In the genomic region with DNA sequence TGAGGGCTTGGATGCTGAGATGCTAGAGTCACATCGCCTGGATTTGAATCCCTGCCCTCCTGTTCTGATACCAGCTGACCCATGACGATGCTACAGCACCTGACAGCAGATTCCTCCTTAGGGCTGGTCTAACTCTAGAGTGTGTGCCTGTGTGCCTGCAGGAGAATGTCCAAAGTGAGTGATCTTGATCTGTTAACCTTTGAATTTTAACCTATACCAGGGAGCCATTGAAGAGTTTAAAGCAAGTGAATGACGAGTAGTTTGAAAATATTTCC, we compare ENCODE assay signal across 14 cellular contexts.
DNase-seq lines count a peak whose midpoint lies in the region; ATAC-seq, FAIRE-seq and TF ChIP-seq lines count a peak whose summit lies in the region.
"Had no signal": no experiment of that assay in that cellular context is flagged by ENCODE, and none has a peak within 500 bp of the region (broad histone marks: within the 10 kb centered on the region; RNA-seq: fewer than 3 reads in every experiment).

No MANE protein-coding gene starts in this region.

- CTCF ChIA-PET in activated CD4-positive, alpha-beta T cell treated with anti-CD3 and anti-CD28 coated beads for 36 hours (lab: Charles Lee): interaction anchor here (0.6 to 3.7 kb wide), 9 partner anchors 9 to 612 kb away, joined by 3 to 26 read pairs (median 4); no protein-coding TSS in a partner anchor

- TF ChIP-seq CTCF in choroid plexus epithelial cell (conservative IDR thresholded peaks at IDR 0.05; ENCODE audit: low read depth, low read length) (no peak), mesothelial cell of epicardium (IDR thresholded peaks at IDR 0.05; ENCODE audit: unreplicated experiment) (no peak), kidney (IDR thresholded peaks at IDR 0.05; ENCODE audit: borderline replicate concordance, extremely low read depth, insufficient read depth) (no peak)

- intact Hi-C loops in activated CD4-positive, alpha-beta T cell treated with anti-CD3 and anti-CD28 coated beads for 36 hours (cut with DNase I, micrococcal nuclease): loop anchor here (1.0 to 5.0 kb wide), 9 partner anchors 66 to 718 kb away; no protein-coding TSS in a partner anchor
- intact Hi-C loops in kidney (cut with DNase I): no loop called here

- H3K27me3 Mint-ChIP-seq in activated CD4-positive, alpha-beta T cell treated with anti-CD3 and anti-CD28 coated beads for 36 hours: no peaks in the 10 kb centered on the region
- H3K27me3 Mint-ChIP-seq in mesothelial cell of epicardium (ENCODE audit: low read depth): no peaks in the 10 kb centered on the region

- H3K36me3 ChIP-seq in kidney (ENCODE audit: control insufficient read depth in 1 of 2, insufficient read depth in 2 of 2, low read length in 2 of 2): peaks cover 9 to 12% of the 10 kb centered on the region in 2 donors

- H3K9me3 Mint-ChIP-seq in activated CD4-positive, alpha-beta T cell treated with anti-CD3 and anti-CD28 coated beads for 36 hours (ENCODE audit: low read depth): no peaks in the 10 kb centered on the region
- H3K9me3 Mint-ChIP-seq in mesothelial cell of epicardium: no peaks in the 10 kb centered on the region
- H3K9me3 Mint-ChIP-seq: activated T-helper 2 cell treated with anti-CD3 and anti-CD28 coated beads, Interferon-gamma antibody, Interleukin-2, Interleukin-4, amounts not matched to agents 10 μg/mL and 5 μg/mL and 100 μg/mL, durations not matched to agents 14 hours and 24 hours and 36 hours had no signal

- H3K4me3 ChIP-seq in choroid plexus epithelial cell (ENCODE audit: low read depth, low read length) (no peak overlapping the region), kidney (ENCODE audit: low read length in 2 of 2) (no peak overlapping the region)
- H3K4me3 ChIP-seq: HAP-1, PC-9 had no signal

- peak overlapping the region; percentile 0 for H3K27ac Mint-ChIP-seq in activated CD4-positive, alpha-beta T cell treated with anti-CD3 and anti-CD28 coated beads for 36 hours
- peak overlapping the region; percentile 3 for H3K27ac Mint-ChIP-seq in mesothelial cell of epicardium

- peaks cover 14% of the 10 kb centered on the region for H3K4me1 Mint-ChIP-seq in activated CD4-positive, alpha-beta T cell treated with anti-CD3 and anti-CD28 coated beads for 36 hours
- H3K4me1 Mint-ChIP-seq in mesothelial cell of epicardium: peaks cover 24% of the 10 kb centered on the region

- H3K36me3 Mint-ChIP-seq in activated CD4-positive, alpha-beta T cell treated with anti-CD3 and anti-CD28 coated beads for 36 hours (ENCODE audit: low read depth): peaks cover 12% of the 10 kb centered on the region
- peaks cover 10% of the 10 kb centered on the region for H3K36me3 Mint-ChIP-seq in mesothelial cell of epicardium

- no peak for FAIRE-seq in kidney (lab: Jason Lieb, UNC)
- FAIRE-seq: TTC549 had no signal

- no peaks in the 10 kb centered on the region for H3K9me3 ChIP-seq in kidney (ENCODE audit: control insufficient read depth in 1 of 2, low read length in 2 of 2)
- H3K9me3 ChIP-seq: HAP-1 had no signal

- peak overlapping the region; percentile 30 for H3K27ac ChIP-seq in temporal lobe (ENCODE audit: low read depth, low read length)
- H3K27ac ChIP-seq in kidney (ENCODE audit: low read depth in 2 of 2, low read length in 2 of 2): peak overlapping the region in 1 of 2 donors; percentile 56
- H3K27ac ChIP-seq: PC-9 had no signal

- peaks cover 0 to 15% of the 10 kb centered on the region in 2 donors for H3K4me1 ChIP-seq in kidney (ENCODE audit: control insufficient read depth in 1 of 2, insufficient read depth in 1 of 2, low read depth in 1 of 2, low read length in 2 of 2)
- H3K4me1 ChIP-seq: HAP-1 had no signal

- POLR2A ChIA-PET in activated CD4-positive, alpha-beta T cell treated with anti-CD3 and anti-CD28 coated beads for 36 hours (lab: Charles Lee): no interaction called here

- H3K4me3 Mint-ChIP-seq in activated CD4-positive, alpha-beta T cell treated with anti-CD3 and anti-CD28 coated beads for 36 hours: peak overlapping the region; percentile 75
- peak overlapping the region; percentile 2 for H3K4me3 Mint-ChIP-seq in mesothelial cell of epicardium

- no peak for DNase-seq in activated CD4-positive, alpha-beta T cell treated with anti-CD3 and anti-CD28 coated beads for 36 hours
- DNase-seq in activated CD4-positive, alpha-beta T cell treated with anti-CD3 and anti-CD28 coated beads for 1 hour: no peak
- DNase-seq in choroid plexus epithelial cell (ENCODE audit: low read depth) (peak; percentile 20), mesothelial cell of epicardium (ENCODE audit: low spot score in 2 of 2, unreplicated experiment in 2 of 2) (no peak), kidney (no peak), NCI-H2196 treated with DMSO at 0.1 percent for 48 hours (lab: John Stamatoyannopoulos, UW; ENCODE audit: unreplicated experiment) (no peak)
- DNase-seq: DMS 273 treated with DMSO at 0.1 percent for 48 hours, NCI-H2081 treated with DMSO at 0.1 percent for 48 hours, PC-9 had no signal

- ATAC-seq in activated CD4-positive, alpha-beta T cell treated with anti-CD3 and anti-CD28 coated beads for 36 hours: no peak
- no peak for ATAC-seq in HG02852 (IDR thresholded peaks at IDR 0.05; ENCODE audit: unreplicated experiment)

- peak overlapping the region in 1 of 2 donors; percentile 59 for H3K9ac ChIP-seq in kidney (ENCODE audit: low read length in 2 of 2)
